Comparison of ENCODE assay signal across 1 cellular context in the genomic region with DNA sequence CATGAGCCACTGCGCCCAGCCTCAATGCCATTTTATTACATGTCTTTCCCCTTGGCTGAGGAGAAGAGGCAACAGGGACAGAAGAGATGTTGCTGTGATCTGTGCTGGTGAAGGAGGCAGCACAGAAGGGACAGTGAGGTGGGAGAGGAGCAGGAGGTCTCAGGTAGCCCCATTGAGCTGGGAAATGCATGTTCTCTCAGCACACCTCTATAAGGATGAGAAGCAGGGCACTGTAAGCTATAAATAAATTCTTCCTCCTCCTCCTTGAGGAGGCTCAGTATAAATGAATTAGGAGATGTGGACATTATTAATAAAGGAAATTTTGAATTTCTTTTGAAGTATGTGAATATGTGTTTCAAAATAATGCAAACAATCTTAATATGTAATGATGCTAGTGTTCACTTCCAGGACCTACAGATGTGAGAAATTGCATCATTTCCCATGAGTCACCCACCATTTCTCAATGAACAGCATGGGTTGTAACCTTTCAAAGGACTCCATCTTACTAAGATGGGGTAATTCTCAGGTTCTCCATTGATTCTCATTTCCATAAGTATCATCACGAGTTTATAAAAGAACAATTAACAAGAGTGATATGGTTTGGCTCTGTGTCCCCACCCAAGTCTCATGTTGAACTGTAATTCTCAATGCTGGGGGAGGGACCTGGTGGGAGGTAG.
TF ChIP-seq lines count a peak whose summit lies in the region.

No MANE protein-coding gene starts in this region.

TF ChIP-seq in K562, 482 proteins besides CTCF, POLR2A, EP300 and RAD21 (continued from another document):
- TF ChIP-seq, protein P1, sequence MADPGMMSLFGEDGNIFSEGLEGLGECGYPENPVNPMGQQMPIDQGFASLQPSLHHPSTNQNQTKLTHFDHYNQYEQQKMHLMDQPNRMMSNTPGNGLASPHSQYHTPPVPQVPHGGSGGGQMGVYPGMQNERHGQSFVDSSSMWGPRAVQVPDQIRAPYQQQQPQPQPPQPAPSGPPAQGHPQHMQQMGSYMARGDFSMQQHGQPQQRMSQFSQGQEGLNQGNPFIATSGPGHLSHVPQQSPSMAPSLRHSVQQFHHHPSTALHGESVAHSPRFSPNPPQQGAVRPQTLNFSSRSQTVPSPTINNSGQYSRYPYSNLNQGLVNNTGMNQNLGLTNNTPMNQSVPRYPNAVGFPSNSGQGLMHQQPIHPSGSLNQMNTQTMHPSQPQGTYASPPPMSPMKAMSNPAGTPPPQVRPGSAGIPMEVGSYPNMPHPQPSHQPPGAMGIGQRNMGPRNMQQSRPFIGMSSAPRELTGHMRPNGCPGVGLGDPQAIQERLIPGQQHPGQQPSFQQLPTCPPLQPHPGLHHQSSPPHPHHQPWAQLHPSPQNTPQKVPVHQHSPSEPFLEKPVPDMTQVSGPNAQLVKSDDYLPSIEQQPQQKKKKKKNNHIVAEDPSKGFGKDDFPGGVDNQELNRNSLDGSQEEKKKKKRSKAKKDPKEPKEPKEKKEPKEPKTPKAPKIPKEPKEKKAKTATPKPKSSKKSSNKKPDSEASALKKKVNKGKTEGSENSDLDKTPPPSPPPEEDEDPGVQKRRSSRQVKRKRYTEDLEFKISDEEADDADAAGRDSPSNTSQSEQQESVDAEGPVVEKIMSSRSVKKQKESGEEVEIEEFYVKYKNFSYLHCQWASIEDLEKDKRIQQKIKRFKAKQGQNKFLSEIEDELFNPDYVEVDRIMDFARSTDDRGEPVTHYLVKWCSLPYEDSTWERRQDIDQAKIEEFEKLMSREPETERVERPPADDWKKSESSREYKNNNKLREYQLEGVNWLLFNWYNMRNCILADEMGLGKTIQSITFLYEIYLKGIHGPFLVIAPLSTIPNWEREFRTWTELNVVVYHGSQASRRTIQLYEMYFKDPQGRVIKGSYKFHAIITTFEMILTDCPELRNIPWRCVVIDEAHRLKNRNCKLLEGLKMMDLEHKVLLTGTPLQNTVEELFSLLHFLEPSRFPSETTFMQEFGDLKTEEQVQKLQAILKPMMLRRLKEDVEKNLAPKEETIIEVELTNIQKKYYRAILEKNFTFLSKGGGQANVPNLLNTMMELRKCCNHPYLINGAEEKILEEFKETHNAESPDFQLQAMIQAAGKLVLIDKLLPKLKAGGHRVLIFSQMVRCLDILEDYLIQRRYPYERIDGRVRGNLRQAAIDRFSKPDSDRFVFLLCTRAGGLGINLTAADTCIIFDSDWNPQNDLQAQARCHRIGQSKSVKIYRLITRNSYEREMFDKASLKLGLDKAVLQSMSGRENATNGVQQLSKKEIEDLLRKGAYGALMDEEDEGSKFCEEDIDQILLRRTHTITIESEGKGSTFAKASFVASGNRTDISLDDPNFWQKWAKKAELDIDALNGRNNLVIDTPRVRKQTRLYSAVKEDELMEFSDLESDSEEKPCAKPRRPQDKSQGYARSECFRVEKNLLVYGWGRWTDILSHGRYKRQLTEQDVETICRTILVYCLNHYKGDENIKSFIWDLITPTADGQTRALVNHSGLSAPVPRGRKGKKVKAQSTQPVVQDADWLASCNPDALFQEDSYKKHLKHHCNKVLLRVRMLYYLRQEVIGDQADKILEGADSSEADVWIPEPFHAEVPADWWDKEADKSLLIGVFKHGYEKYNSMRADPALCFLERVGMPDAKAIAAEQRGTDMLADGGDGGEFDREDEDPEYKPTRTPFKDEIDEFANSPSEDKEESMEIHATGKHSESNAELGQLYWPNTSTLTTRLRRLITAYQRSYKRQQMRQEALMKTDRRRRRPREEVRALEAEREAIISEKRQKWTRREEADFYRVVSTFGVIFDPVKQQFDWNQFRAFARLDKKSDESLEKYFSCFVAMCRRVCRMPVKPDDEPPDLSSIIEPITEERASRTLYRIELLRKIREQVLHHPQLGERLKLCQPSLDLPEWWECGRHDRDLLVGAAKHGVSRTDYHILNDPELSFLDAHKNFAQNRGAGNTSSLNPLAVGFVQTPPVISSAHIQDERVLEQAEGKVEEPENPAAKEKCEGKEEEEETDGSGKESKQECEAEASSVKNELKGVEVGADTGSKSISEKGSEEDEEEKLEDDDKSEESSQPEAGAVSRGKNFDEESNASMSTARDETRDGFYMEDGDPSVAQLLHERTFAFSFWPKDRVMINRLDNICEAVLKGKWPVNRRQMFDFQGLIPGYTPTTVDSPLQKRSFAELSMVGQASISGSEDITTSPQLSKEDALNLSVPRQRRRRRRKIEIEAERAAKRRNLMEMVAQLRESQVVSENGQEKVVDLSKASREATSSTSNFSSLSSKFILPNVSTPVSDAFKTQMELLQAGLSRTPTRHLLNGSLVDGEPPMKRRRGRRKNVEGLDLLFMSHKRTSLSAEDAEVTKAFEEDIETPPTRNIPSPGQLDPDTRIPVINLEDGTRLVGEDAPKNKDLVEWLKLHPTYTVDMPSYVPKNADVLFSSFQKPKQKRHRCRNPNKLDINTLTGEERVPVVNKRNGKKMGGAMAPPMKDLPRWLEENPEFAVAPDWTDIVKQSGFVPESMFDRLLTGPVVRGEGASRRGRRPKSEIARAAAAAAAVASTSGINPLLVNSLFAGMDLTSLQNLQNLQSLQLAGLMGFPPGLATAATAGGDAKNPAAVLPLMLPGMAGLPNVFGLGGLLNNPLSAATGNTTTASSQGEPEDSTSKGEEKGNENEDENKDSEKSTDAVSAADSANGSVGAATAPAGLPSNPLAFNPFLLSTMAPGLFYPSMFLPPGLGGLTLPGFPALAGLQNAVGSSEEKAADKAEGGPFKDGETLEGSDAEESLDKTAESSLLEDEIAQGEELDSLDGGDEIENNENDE (IDR thresholded peaks at IDR 0.05; ENCODE audit: low read depth, low read length): no peak
- TF ChIP-seq CBX8 (IDR thresholded peaks at IDR 0.05; ENCODE audit: borderline replicate concordance, extremely low read depth, low read depth, low read length, poor library complexity, severe bottlenecking) (no peak), STAT5A (IDR thresholded peaks at IDR 0.05; ENCODE audit: borderline replicate concordance, low read length) (no peak), ESRRA (IDR thresholded peaks at IDR 0.05; ENCODE audit: borderline replicate concordance, low read depth) (no peak), GATAD2B (IDR thresholded peaks at IDR 0.05; ENCODE audit: borderline replicate concordance) (no peak), ETV6 (IDR thresholded peaks at IDR 0.05; ENCODE audit: borderline replicate concordance in 1 of 2, low read depth in 2 of 2, low read length in 1 of 2) (no peak), ETV6 (CRISPR knock-in tag; IDR thresholded peaks at IDR 0.05; ENCODE audit: borderline replicate concordance) (no peak), BHLHE40 (IDR thresholded peaks at IDR 0.05; ENCODE audit: low read length) (no peak), NR2C2 (CRISPR knock-in tag; IDR thresholded peaks at IDR 0.05) (no peak), NR2C2 (tag; IDR thresholded peaks at IDR 0.05) (peak; percentile 58; the same call in 1 of the 2 replicates), MTA1 (IDR thresholded peaks at IDR 0.05; ENCODE audit: borderline replicate concordance) (no peak), MEF2D (tag; conservative IDR thresholded peaks at IDR 0.05; ENCODE audit: low read depth) (no peak), HDAC3 (IDR thresholded peaks at IDR 0.05; ENCODE audit: borderline replicate concordance, partially characterized antibody) (no peak), FOXJ3 (CRISPR knock-in tag; IDR thresholded peaks at IDR 0.05) (no peak), CHD2 (IDR thresholded peaks at IDR 0.05; ENCODE audit: low read depth, low read length) (no peak), RUNX1 (IDR thresholded peaks at IDR 0.05; ENCODE audit: low read depth) (no peak)
- TF ChIP-seq, protein P2, sequence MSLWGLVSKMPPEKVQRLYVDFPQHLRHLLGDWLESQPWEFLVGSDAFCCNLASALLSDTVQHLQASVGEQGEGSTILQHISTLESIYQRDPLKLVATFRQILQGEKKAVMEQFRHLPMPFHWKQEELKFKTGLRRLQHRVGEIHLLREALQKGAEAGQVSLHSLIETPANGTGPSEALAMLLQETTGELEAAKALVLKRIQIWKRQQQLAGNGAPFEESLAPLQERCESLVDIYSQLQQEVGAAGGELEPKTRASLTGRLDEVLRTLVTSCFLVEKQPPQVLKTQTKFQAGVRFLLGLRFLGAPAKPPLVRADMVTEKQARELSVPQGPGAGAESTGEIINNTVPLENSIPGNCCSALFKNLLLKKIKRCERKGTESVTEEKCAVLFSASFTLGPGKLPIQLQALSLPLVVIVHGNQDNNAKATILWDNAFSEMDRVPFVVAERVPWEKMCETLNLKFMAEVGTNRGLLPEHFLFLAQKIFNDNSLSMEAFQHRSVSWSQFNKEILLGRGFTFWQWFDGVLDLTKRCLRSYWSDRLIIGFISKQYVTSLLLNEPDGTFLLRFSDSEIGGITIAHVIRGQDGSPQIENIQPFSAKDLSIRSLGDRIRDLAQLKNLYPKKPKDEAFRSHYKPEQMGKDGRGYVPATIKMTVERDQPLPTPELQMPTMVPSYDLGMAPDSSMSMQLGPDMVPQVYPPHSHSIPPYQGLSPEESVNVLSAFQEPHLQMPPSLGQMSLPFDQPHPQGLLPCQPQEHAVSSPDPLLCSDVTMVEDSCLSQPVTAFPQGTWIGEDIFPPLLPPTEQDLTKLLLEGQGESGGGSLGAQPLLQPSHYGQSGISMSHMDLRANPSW (CRISPR knock-in tag; IDR thresholded peaks at IDR 0.05): no peak
- TF ChIP-seq, protein P3, sequence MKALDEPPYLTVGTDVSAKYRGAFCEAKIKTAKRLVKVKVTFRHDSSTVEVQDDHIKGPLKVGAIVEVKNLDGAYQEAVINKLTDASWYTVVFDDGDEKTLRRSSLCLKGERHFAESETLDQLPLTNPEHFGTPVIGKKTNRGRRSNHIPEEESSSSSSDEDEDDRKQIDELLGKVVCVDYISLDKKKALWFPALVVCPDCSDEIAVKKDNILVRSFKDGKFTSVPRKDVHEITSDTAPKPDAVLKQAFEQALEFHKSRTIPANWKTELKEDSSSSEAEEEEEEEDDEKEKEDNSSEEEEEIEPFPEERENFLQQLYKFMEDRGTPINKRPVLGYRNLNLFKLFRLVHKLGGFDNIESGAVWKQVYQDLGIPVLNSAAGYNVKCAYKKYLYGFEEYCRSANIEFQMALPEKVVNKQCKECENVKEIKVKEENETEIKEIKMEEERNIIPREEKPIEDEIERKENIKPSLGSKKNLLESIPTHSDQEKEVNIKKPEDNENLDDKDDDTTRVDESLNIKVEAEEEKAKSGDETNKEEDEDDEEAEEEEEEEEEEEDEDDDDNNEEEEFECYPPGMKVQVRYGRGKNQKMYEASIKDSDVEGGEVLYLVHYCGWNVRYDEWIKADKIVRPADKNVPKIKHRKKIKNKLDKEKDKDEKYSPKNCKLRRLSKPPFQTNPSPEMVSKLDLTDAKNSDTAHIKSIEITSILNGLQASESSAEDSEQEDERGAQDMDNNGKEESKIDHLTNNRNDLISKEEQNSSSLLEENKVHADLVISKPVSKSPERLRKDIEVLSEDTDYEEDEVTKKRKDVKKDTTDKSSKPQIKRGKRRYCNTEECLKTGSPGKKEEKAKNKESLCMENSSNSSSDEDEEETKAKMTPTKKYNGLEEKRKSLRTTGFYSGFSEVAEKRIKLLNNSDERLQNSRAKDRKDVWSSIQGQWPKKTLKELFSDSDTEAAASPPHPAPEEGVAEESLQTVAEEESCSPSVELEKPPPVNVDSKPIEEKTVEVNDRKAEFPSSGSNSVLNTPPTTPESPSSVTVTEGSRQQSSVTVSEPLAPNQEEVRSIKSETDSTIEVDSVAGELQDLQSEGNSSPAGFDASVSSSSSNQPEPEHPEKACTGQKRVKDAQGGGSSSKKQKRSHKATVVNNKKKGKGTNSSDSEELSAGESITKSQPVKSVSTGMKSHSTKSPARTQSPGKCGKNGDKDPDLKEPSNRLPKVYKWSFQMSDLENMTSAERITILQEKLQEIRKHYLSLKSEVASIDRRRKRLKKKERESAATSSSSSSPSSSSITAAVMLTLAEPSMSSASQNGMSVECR (CRISPR knock-in tag; IDR thresholded peaks at IDR 0.05): no peak
- TF ChIP-seq, protein P4, sequence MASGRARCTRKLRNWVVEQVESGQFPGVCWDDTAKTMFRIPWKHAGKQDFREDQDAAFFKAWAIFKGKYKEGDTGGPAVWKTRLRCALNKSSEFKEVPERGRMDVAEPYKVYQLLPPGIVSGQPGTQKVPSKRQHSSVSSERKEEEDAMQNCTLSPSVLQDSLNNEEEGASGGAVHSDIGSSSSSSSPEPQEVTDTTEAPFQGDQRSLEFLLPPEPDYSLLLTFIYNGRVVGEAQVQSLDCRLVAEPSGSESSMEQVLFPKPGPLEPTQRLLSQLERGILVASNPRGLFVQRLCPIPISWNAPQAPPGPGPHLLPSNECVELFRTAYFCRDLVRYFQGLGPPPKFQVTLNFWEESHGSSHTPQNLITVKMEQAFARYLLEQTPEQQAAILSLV (tag; IDR thresholded peaks at IDR 0.05): peak; percentile 63; the same call in 1 of the 2 replicates
TF ChIP-seq in K562: peak in this region for 18.
